8 cellular contexts compared by ENCODE assay signal in the genomic region with DNA sequence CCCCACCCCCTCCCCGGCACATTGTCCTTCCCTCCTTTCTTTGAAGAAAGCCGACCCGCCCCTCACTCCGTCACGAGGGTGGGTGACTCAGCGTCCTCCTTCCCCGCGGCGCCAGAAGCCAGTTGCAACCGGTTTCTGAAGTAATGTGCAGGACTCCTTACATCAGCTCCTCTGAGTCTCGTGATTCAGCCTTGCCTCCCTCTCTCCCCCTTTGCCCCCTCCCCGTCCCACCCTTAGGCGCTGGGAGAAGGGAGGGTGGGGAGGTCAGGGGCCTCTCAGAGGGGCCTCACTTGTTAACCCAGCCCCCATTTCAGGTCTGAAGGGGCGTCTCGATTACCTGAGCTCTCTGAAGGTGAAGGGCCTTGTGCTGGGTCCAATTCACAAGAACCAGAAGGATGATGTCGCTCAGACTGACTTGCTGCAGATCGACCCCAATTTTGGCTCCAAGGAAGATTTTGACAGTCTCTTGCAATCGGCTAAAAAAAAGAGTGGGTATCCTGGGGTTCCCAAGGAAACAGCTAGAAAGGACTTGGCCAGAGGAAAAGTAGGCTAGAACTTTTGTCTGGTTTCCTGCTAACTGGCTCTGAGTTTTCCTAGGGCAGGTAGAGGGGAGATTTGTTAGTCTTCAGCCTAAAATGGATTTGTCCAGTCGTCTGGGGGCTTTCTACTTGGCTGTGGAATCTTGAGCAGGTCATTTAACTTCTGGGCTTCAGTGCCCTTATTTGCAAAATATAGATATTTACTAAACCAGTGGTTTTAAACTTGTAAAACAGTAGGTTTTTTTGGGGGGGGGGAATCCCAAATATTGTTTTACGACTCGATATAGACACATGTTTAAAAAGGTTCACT.
A peak's percentile ranks its signal among the peaks of the same experiment; 100 is the strongest.
DNase-seq lines count a peak whose midpoint lies in the region; ATAC-seq and TF ChIP-seq lines count a peak whose summit lies in the region.

No MANE protein-coding gene starts in this region.

- H3K9me3 ChIP-seq in RWPE2 (ENCODE audit: severe bottlenecking) = no peaks in the 10 kb centered on the region

- peaks cover 72% of the 10 kb centered on the region for H3K36me3 ChIP-seq in RWPE2 (ENCODE audit: low read depth)

- ATAC-seq in GM21526 (IDR thresholded peaks at IDR 0.05; ENCODE audit: low FRiP score, unreplicated experiment) = peak; percentile 34
- ATAC-seq in RWPE2 (ENCODE audit: low read depth) = peak; percentile 41; the same call in 2 of the 3 replicates

- peak overlapping the region; percentile 92 for H3K27ac ChIP-seq in RWPE2 (ENCODE audit: poor library complexity, severe bottlenecking)
- H3K27ac ChIP-seq in substantia nigra (ENCODE audit: low read depth, low read length, poor library complexity, severe bottlenecking) = peak overlapping the region; percentile 95

- no peaks in the 10 kb centered on the region for H3K27me3 ChIP-seq in RWPE2 (ENCODE audit: insufficient read depth, poor library complexity, severe bottlenecking)

- TF ChIP-seq CTCF in RWPE2 (IDR thresholded peaks at IDR 0.05; ENCODE audit: poor library complexity, severe bottlenecking) (peak; percentile 64), foreskin fibroblast (IDR thresholded peaks at IDR 0.05; ENCODE audit: low read depth, low read length) (no peak)

- peaks cover 24% of the 10 kb centered on the region for H3K4me1 ChIP-seq in RWPE2 (ENCODE audit: insufficient read depth, poor library complexity, severe bottlenecking)

- DNase-seq in DMS53 (lab: John Stamatoyannopoulos, UW) (peak; percentile 98), HuH-7.5 (ENCODE audit: low spot score) (peak; percentile 85), RWPE2 (ENCODE audit: low spot score) (peak; percentile 95), activated gamma-delta T cell (lab: John Stamatoyannopoulos, UW) (peak; percentile 78), foreskin fibroblast (peak; percentile 94 to 99), non-pigmented ciliary epithelial cell (ENCODE audit: low read depth) (peak; percentile 80), substantia nigra (lab: John Stamatoyannopoulos, UW) (peak in 45 of 49 donors; percentile 39 to 97 (median 84))

- H3K4me3 ChIP-seq in RWPE2 (ENCODE audit: severe bottlenecking) = peak overlapping the region; percentile 66
- peak overlapping the region; percentile 68 to 79 for H3K4me3 ChIP-seq in foreskin fibroblast (ENCODE audit: low read depth in 1 of 2, low read length in 2 of 2)

Comparison
In these comparisons a context has a peak if more than half of its experiments do, and no peak if none do; other contexts are left out.
1. Peak in every context shown above with its lines: DNase-seq, ATAC-seq, H3K4me3 ChIP-seq and H3K27ac ChIP-seq.